Comparison of ENCODE assay signal across 20 cellular contexts in the genomic region with DNA sequence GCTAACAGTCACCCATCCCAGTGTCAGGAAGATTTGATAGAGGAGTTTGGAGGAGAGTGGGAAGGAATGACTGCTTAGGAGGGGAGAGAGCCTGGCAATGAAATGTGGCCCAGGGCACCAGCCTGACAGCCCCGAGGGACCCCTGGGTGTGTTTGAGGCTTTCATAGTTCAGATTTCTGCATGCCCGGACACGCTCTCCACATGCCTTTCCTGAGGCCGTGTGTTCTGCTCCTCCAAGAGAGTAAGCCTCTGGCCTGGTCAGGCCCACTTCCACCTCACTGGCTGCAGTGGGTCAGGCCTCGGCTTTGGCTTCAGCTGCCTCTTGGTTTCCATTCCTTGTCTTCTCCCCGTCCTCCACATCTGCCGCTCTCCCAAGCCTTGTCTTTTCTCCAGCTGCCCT.
DNase-seq lines count a peak whose midpoint lies in the region; ATAC-seq and TF ChIP-seq lines count a peak whose summit lies in the region.
"Had no signal": no experiment of that assay in that cellular context is flagged by ENCODE, and none has a peak within 500 bp of the region (broad histone marks: within the 10 kb centered on the region; RNA-seq: fewer than 3 reads in every experiment).

No MANE protein-coding gene starts in this region.

- H3K9ac ChIP-seq in iPS-20b (ENCODE audit: low read depth, low read length) (no peak overlapping the region), subcutaneous abdominal adipose tissue (ENCODE audit: low read length in 5 of 5) (no peak overlapping the region)

- no peak overlapping the region for H3K4me3 ChIP-seq in iPS-20b (ENCODE audit: low read length)
- no peak overlapping the region for H3K4me3 ChIP-seq in subcutaneous abdominal adipose tissue (ENCODE audit: low read depth in 1 of 5, low read length in 5 of 5)
- H3K4me3 ChIP-seq: ascending aorta, Peyer's patch, tibial nerve had no signal

- POLR2A ChIA-PET in RWPE1 (lab: Yijun Ruan, JAX; ENCODE audit: low non-redundant PET), result no interaction called here

- DNase-seq in NCI-H1417 (lab: John Stamatoyannopoulos, UW) (peak; percentile 1 to 7 (median 6)), NCI-H1417 treated with DMSO at 0.1 percent for 48 hours (lab: John Stamatoyannopoulos, UW) (no peak), RWPE1 (ENCODE audit: low spot score) (peak; percentile 17)
- no peak for DNase-seq in stimulated activated effector memory CD8-positive, alpha-beta T cell treated with anti-CD3 and anti-CD28 coated beads, Interleukin-12 subunit alpha, Interleukin-12 subunit beta, amount 100 ng/mL, for 72 hours (ENCODE audit: low spot score in 2 of 2)
- DNase-seq in activated CD8-positive, alpha-beta memory T cell treated with anti-CD3 and anti-CD28 coated beads for 24 hours, result no peak
- DNase-seq: activated naive CD4-positive, alpha-beta T cell treated with anti-CD3 and anti-CD28 coated beads for 36 hours; activated T-cell treated with anti-CD3 and anti-CD28 coated beads, Interleukin-2, amount 50 U/mL, for 1 hour; foreskin fibroblast; HFFc6; NCI-H2029 treated with DMSO at 0.1 percent for 48 hours; NCI-H774; Peyer's patch had no signal

- peaks cover 5% of the 10 kb centered on the region for H3K4me1 Mint-ChIP-seq in stimulated activated effector memory CD8-positive, alpha-beta T cell treated with anti-CD3 and anti-CD28 coated beads, Interleukin-12 subunit alpha, Interleukin-12 subunit beta, amount 100 ng/mL, for 72 hours
- H3K4me1 Mint-ChIP-seq: IgD-negative memory B cell had no signal

- no peaks in the 10 kb centered on the region for H3K36me3 Mint-ChIP-seq in stimulated activated effector memory CD8-positive, alpha-beta T cell treated with anti-CD3 and anti-CD28 coated beads, Interleukin-12 subunit alpha, Interleukin-12 subunit beta, amount 100 ng/mL, for 72 hours
- H3K36me3 Mint-ChIP-seq: CD14-positive monocyte, IgD-negative memory B cell had no signal

- H3K27ac ChIP-seq in RWPE1 (peak overlapping the region; percentile 14; the same call in 1 of the 2 replicates), iPS-20b (ENCODE audit: low read length) (peak overlapping the region; percentile 15), subcutaneous abdominal adipose tissue (ENCODE audit: low read depth, low read length) (peak overlapping the region; percentile 55)
- H3K27ac ChIP-seq: ascending aorta, Peyer's patch, tibial nerve had no signal

- no peaks in the 10 kb centered on the region for H3K27me3 ChIP-seq in iPS-20b (ENCODE audit: insufficient read depth, low read length)
- no peaks in the 10 kb centered on the region for H3K27me3 ChIP-seq in subcutaneous abdominal adipose tissue (ENCODE audit: control insufficient read depth in 5 of 5, insufficient read depth in 4 of 5, low read length in 5 of 5)
- H3K27me3 ChIP-seq: ascending aorta, Peyer's patch, tibial nerve had no signal

- CTCF ChIA-PET in RWPE1 (lab: Yijun Ruan, JAX), result interaction anchor here (0.6 to 0.7 kb wide), 2 partner anchors 58 to 74 kb away, joined by 4 to 7 read pairs; no protein-coding TSS in a partner anchor

- H3K9me3 Mint-ChIP-seq in stimulated activated effector memory CD8-positive, alpha-beta T cell treated with anti-CD3 and anti-CD28 coated beads, Interleukin-12 subunit alpha, Interleukin-12 subunit beta, amount 100 ng/mL, for 72 hours, result peaks cover 3% of the 10 kb centered on the region

- no peak overlapping the region for H3K4me3 Mint-ChIP-seq in stimulated activated effector memory CD8-positive, alpha-beta T cell treated with anti-CD3 and anti-CD28 coated beads, Interleukin-12 subunit alpha, Interleukin-12 subunit beta, amount 100 ng/mL, for 72 hours
- H3K4me3 Mint-ChIP-seq: activated naive CD4-positive, alpha-beta T cell treated with anti-CD3 and anti-CD28 coated beads for 36 hours; CD14-positive monocyte; HFFc6; IgD-negative memory B cell had no signal

- ATAC-seq in GM21529 (IDR thresholded peaks at IDR 0.05; ENCODE audit: unreplicated experiment), result no peak
- ATAC-seq in stimulated activated effector memory CD8-positive, alpha-beta T cell treated with anti-CD3 and anti-CD28 coated beads, Interleukin-12 subunit alpha, Interleukin-12 subunit beta, amount 100 ng/mL, for 72 hours, result no peak
- ATAC-seq: left lobe of liver had no signal

- TF ChIP-seq CTCF in RWPE1 (conservative IDR thresholded peaks at IDR 0.05; ENCODE audit: low read depth), result no peak

- H3K4me1 ChIP-seq in iPS-20b (ENCODE audit: insufficient read depth, low read length) (peaks cover 38% of the 10 kb centered on the region), subcutaneous abdominal adipose tissue (ENCODE audit: control insufficient read depth in 5 of 5, insufficient read depth in 5 of 5, low read length in 5 of 5) (peaks cover 2 to 80% (median 48%) of the 10 kb centered on the region in 5 donors)
- H3K4me1 ChIP-seq: Peyer's patch had no signal

- H3K9me3 ChIP-seq in iPS-20b (ENCODE audit: insufficient read depth, low read depth, low read length) (no peaks in the 10 kb centered on the region), subcutaneous abdominal adipose tissue (ENCODE audit: control insufficient read depth in 5 of 5, low read length in 5 of 5) (peaks cover 0 to 2% (median 0%) of the 10 kb centered on the region in 5 donors)
- H3K9me3 ChIP-seq: ascending aorta, Peyer's patch had no signal

- H3K36me3 ChIP-seq in iPS-20b (ENCODE audit: insufficient read depth, low read depth, low read length) (peaks cover 14% of the 10 kb centered on the region; the same call in 1 of the 2 replicates), subcutaneous abdominal adipose tissue (ENCODE audit: control insufficient read depth in 5 of 5, insufficient read depth in 5 of 5, low read length in 5 of 5) (no peaks in the 10 kb centered on the region)
- H3K36me3 ChIP-seq: ascending aorta, Peyer's patch had no signal

- no peak overlapping the region for H3K27ac Mint-ChIP-seq in stimulated activated effector memory CD8-positive, alpha-beta T cell treated with anti-CD3 and anti-CD28 coated beads, Interleukin-12 subunit alpha, Interleukin-12 subunit beta, amount 100 ng/mL, for 72 hours
- H3K27ac Mint-ChIP-seq: activated naive CD4-positive, alpha-beta T cell treated with anti-CD3 and anti-CD28 coated beads for 36 hours; CD14-positive monocyte; HFFc6; IgD-negative memory B cell had no signal

Comparison
In these comparisons a context has a peak if more than half of its experiments do, and no peak if none do; other contexts are left out.
1. DNase-seq: peak in NCI-H1417 (3 of 3) and RWPE1 (single experiment); none in NCI-H1417 treated with DMSO at 0.1 percent for 48 hours (single experiment), stimulated activated effector memory CD8-positive, alpha-beta T cell treated with anti-CD3 and anti-CD28 coated beads, Interleukin-12 subunit alpha, Interleukin-12 subunit beta, amount 100 ng/mL, for 72 hours (0 of 2) and activated CD8-positive, alpha-beta memory T cell treated with anti-CD3 and anti-CD28 coated beads for 24 hours (single experiment).
2. Peak in every context shown above with its lines, with median percentiles within 50 percentile points of each other: H3K27ac ChIP-seq.